Comparison of ENCODE assay signal across 8 cellular contexts in genomic region chr2:27308359-27308875, GRCh38. TPM values are rescaled to one million over a fixed set of nuclear protein-coding genes. Genes with fewer than 3 reads are reported as not detected.
DNase-seq lines count a peak whose midpoint lies in the region; ATAC-seq and TF ChIP-seq lines count a peak whose summit lies in the region.

TSS of gene UCN (minus strand) at chr2:27308445. CDS start at chr2:27307895, 550 bp downstream.

- H3K27ac Mint-ChIP-seq in activated naive CD8-positive, alpha-beta T cell treated with anti-CD3 and anti-CD28 coated beads, Interleukin-2, amount 50 U/mL, for 24 hours: no peak within 1 kb of the TSS

- no peak for TF ChIP-seq CTCF in psoas muscle (IDR thresholded peaks at IDR 0.05)

- peaks cover 0 to 65% of the 10 kb centered on the region in 2 donors for H3K36me3 ChIP-seq in psoas muscle (ENCODE audit: insufficient read depth in 1 of 2, low read depth in 1 of 2)

- H3K4me1 Mint-ChIP-seq in activated naive CD8-positive, alpha-beta T cell treated with anti-CD3 and anti-CD28 coated beads, Interleukin-2, amount 50 U/mL, for 24 hours: peaks cover 9% of the 10 kb centered on the region

- H3K27me3 Mint-ChIP-seq in activated naive CD8-positive, alpha-beta T cell treated with anti-CD3 and anti-CD28 coated beads, Interleukin-2, amount 50 U/mL, for 24 hours: peaks cover 15% of the 10 kb centered on the region

- H3K9me3 ChIP-seq in right cardiac atrium (ENCODE audit: control insufficient read depth, low read length): no peaks in the 10 kb centered on the region
- H3K9me3 ChIP-seq in psoas muscle: no peaks in the 10 kb centered on the region

- peak within 1 kb of the TSS; percentile 26 for H3K4me3 Mint-ChIP-seq in activated naive CD8-positive, alpha-beta T cell treated with anti-CD3 and anti-CD28 coated beads, Interleukin-2, amount 50 U/mL, for 24 hours

- no peaks in the 10 kb centered on the region for H3K9me3 Mint-ChIP-seq in activated naive CD8-positive, alpha-beta T cell treated with anti-CD3 and anti-CD28 coated beads, Interleukin-2, amount 50 U/mL, for 24 hours

- H3K4me1 ChIP-seq in right cardiac atrium (ENCODE audit: control insufficient read depth, insufficient read depth, low read length): no peaks in the 10 kb centered on the region
- peaks cover 5% of the 10 kb centered on the region for H3K4me1 ChIP-seq in psoas muscle

- intact Hi-C loops in right cardiac atrium (cut with DNase I): no loop called here
- intact Hi-C loops in psoas muscle (cut with DNase I): loop anchor here in 1 of 2 donors (10.0 kb wide), 1 partner anchor 334 kb away; the partner anchor contains the start of gene MAPRE3

- H3K27me3 ChIP-seq in right cardiac atrium (ENCODE audit: control insufficient read depth, insufficient read depth): no peaks in the 10 kb centered on the region
- H3K27me3 ChIP-seq in psoas muscle (ENCODE audit: insufficient read depth in 3 of 3, low read length in 2 of 3): no peaks in the 10 kb centered on the region

- H3K27ac ChIP-seq in right cardiac atrium (ENCODE audit: low read length) (no peak within 1 kb of the TSS), psoas muscle (peak within 1 kb of the TSS; percentile 53)

- peaks cover 14% of the 10 kb centered on the region for H3K36me3 Mint-ChIP-seq in activated naive CD8-positive, alpha-beta T cell treated with anti-CD3 and anti-CD28 coated beads, Interleukin-2, amount 50 U/mL, for 24 hours (ENCODE audit: low read depth)

- no peak within 1 kb of the TSS for H3K4me3 ChIP-seq in right cardiac atrium (ENCODE audit: low read length)
- no peak within 1 kb of the TSS for H3K4me3 ChIP-seq in psoas muscle

- no peak for ATAC-seq in activated naive CD8-positive, alpha-beta T cell treated with anti-CD3 and anti-CD28 coated beads, Interleukin-2, amount 50 U/mL, for 24 hours
- peak; percentile 46 to 53 for ATAC-seq in right cardiac atrium
- peak; percentile 6 to 25 (median 10) for ATAC-seq in psoas muscle
- no peak for ATAC-seq in GM18502 (IDR thresholded peaks at IDR 0.05; ENCODE audit: poor library complexity, unreplicated experiment)

- DNase-seq in NCI-H1105 treated with DMSO at 0.1 percent for 48 hours (lab: John Stamatoyannopoulos, UW) (peak; percentile 18), NCI-H1105 (lab: John Stamatoyannopoulos, UW) (no peak), right cardiac atrium (peak; percentile 55 to 85 (median 79)), psoas muscle (peak; percentile 53 to 76), NCI-H2107 (lab: John Stamatoyannopoulos, UW) (no peak), NCI-H1930 (lab: John Stamatoyannopoulos, UW) (no peak)
- DNase-seq in activated naive CD8-positive, alpha-beta T cell treated with anti-CD3 and anti-CD28 coated beads, Interleukin-2, amount 50 U/mL, for 24 hours: no peak

- WGBS in right cardiac atrium: 24% methylated on average over 24 of the region's 24 CpGs
- WGBS in psoas muscle, 3 donors: 38 to 43% (median 39%) methylated on average over 19 to 24 of the region's 24 CpGs

RNA-seq across cellular contexts. Expression of gene UCN, which starts in this region (rescaled TPM):
- 1 to 10 TPM in 3 of 4 donors, under 1 TPM in 1; 0.96 to 3.3 (median 1.5) TPM for total RNA-seq in right cardiac atrium
- 0.72 TPM for polyA plus RNA-seq in right cardiac atrium
- total RNA-seq in psoas muscle: under 1 TPM in 1 of 4 donors, not detected in 3; 0.46 TPM
- polyA plus RNA-seq in psoas muscle: 1 to 10 TPM in 1 of 3 donors, under 1 TPM in 2; 0.26 to 3.6 (median 0.44) TPM

Comparison
In these comparisons a context has a peak if more than half of its experiments do, and no peak if none do; other contexts are left out.
1. DNase-seq: peak in NCI-H1105 treated with DMSO at 0.1 percent for 48 hours (single experiment), right cardiac atrium (3 of 3) and psoas muscle (2 of 2); none in NCI-H1105 (single experiment), activated naive CD8-positive, alpha-beta T cell treated with anti-CD3 and anti-CD28 coated beads, Interleukin-2, amount 50 U/mL, for 24 hours (single experiment), NCI-H2107 (single experiment) and NCI-H1930 (0 of 2).
2. ATAC-seq: peak in right cardiac atrium (2 of 2) and psoas muscle (4 of 4); none in activated naive CD8-positive, alpha-beta T cell treated with anti-CD3 and anti-CD28 coated beads, Interleukin-2, amount 50 U/mL, for 24 hours (single experiment) and GM18502 (single experiment).